In genomic region chr13:64278493-64278892, GRCh38 we compare ENCODE assay signal across 17 cellular contexts.
DNase-seq lines count a peak whose midpoint lies in the region; ATAC-seq, FAIRE-seq and TF ChIP-seq lines count a peak whose summit lies in the region.
"Had no signal": no experiment of that assay in that cellular context is flagged by ENCODE, and none has a peak within 500 bp of the region (broad histone marks: within the 10 kb centered on the region; RNA-seq: fewer than 3 reads in every experiment).

No MANE protein-coding gene starts in this region.

- POLR2A ChIA-PET in endothelial cell of umbilical vein (lab: Charles Lee), result no interaction called here

- H3K4me1 Mint-ChIP-seq in natural killer cell treated with Interleukin-12 subunit alpha and Interleukin-12 subunit beta and Interleukin-15 and Interleukin-18, amount 100 ng/mL, for 72 hours (ENCODE audit: low read depth in 2 of 2), result no peaks in the 10 kb centered on the region
- H3K4me1 Mint-ChIP-seq: CD14-positive monocyte had no signal

- H2AFZ ChIP-seq in endothelial cell of umbilical vein (ENCODE audit: low read depth, low read length), result no peak overlapping the region

- no peaks in the 10 kb centered on the region for H4K20me1 ChIP-seq in endothelial cell of umbilical vein (replicated peaks; ENCODE audit: control insufficient read depth, extremely low read depth, insufficient read depth, low read length)

- peaks cover 4% of the 10 kb centered on the region for H3K9me3 Mint-ChIP-seq in natural killer cell treated with Interleukin-12 subunit alpha and Interleukin-12 subunit beta and Interleukin-15 and Interleukin-18, amount 100 ng/mL, for 72 hours

- H3K36me3 ChIP-seq in endothelial cell of umbilical vein (ENCODE audit: control insufficient read depth in 2 of 2, extremely low read depth in 1 of 2, insufficient read depth in 2 of 2, low read length in 2 of 2), result no peaks in the 10 kb centered on the region
- H3K36me3 ChIP-seq in effector memory CD4-positive, alpha-beta T cell (ENCODE audit: control insufficient read depth, insufficient read depth, low read length), result no peaks in the 10 kb centered on the region
- H3K36me3 ChIP-seq: cardiac muscle cell had no signal

- intact Hi-C loops in endothelial cell of umbilical vein (cut with micrococcal nuclease), result loop anchor here (2.0 kb wide), 1 partner anchor 44 kb away; no protein-coding TSS in a partner anchor

- no peak for ATAC-seq in natural killer cell treated with Interleukin-12 subunit alpha and Interleukin-12 subunit beta and Interleukin-15 and Interleukin-18, amount 100 ng/mL, for 72 hours
- ATAC-seq: activated CD8-positive, alpha-beta T cell treated with anti-CD3 and anti-CD28 coated beads for 36 hours; HCT116; mucosa of descending colon had no signal

- no peak overlapping the region for H3K4me3 ChIP-seq in endothelial cell of umbilical vein (replicated peaks in 1 of 3; ENCODE audit: insufficient read depth in 1 of 3, low read depth in 1 of 3, low read length in 3 of 3)
- H3K4me3 ChIP-seq in effector memory CD4-positive, alpha-beta T cell (ENCODE audit: insufficient read depth, low read depth, low read length, poor library complexity, severe bottlenecking), result no peak overlapping the region
- H3K4me3 ChIP-seq: cardiac muscle cell, mucosa of descending colon, testis had no signal

- no peak for TF ChIP-seq CTCF in endothelial cell of umbilical vein (IDR thresholded peaks at IDR 0.05; ENCODE audit: extremely low read depth in 1 of 2, insufficient read depth in 1 of 2, low read depth in 1 of 2, low read length in 2 of 2)

- H3K9ac ChIP-seq in endothelial cell of umbilical vein (replicated peaks; ENCODE audit: extremely low read depth, insufficient read depth, low read length), result no peak overlapping the region

- H3K36me3 Mint-ChIP-seq in natural killer cell treated with Interleukin-12 subunit alpha and Interleukin-12 subunit beta and Interleukin-15 and Interleukin-18, amount 100 ng/mL, for 72 hours, result no peaks in the 10 kb centered on the region
- H3K36me3 Mint-ChIP-seq: CD14-positive monocyte had no signal

- H3K27ac ChIP-seq in endothelial cell of umbilical vein (ENCODE audit: insufficient read depth, low read depth, low read length), result no peak overlapping the region
- no peak overlapping the region for H3K27ac ChIP-seq in effector memory CD4-positive, alpha-beta T cell (ENCODE audit: insufficient read depth, low read length, poor library complexity, severe bottlenecking)
- H3K27ac ChIP-seq: cardiac muscle cell, HL-60, testis had no signal

- peak; percentile 42 for FAIRE-seq in endothelial cell of umbilical vein (lab: Jason Lieb, UNC)

- H3K4me1 ChIP-seq in endothelial cell of umbilical vein (ENCODE audit: control insufficient read depth, extremely low read depth, insufficient read depth, low read length), result no peaks in the 10 kb centered on the region
- no peaks in the 10 kb centered on the region for H3K4me1 ChIP-seq in effector memory CD4-positive, alpha-beta T cell (ENCODE audit: control insufficient read depth, insufficient read depth, low read length, poor library complexity, severe bottlenecking)
- H3K4me1 ChIP-seq: testis had no signal

- H3K4me2 ChIP-seq in endothelial cell of umbilical vein (ENCODE audit: insufficient read depth, low read length), result no peak overlapping the region

- H3K79me2 ChIP-seq in endothelial cell of umbilical vein (ENCODE audit: control insufficient read depth, insufficient read depth, low read length), result no peaks in the 10 kb centered on the region

- H3K9me1 ChIP-seq in endothelial cell of umbilical vein (replicated peaks; ENCODE audit: control insufficient read depth, extremely low read depth, insufficient read depth, low read length), result no peaks in the 10 kb centered on the region

- peak; percentile 42 for DNase-seq in GM03348 (ENCODE audit: low spot score)
- peak; percentile 59 for DNase-seq in RPMI7951 (ENCODE audit: low read depth)
- DNase-seq in endothelial cell of umbilical vein (ENCODE audit: low read depth, low spot score), result peak; percentile 67
- DNase-seq in renal cortical epithelial cell (ENCODE audit: low read depth), result peak; percentile 2
- DNase-seq in mesenteric fat pad (ENCODE audit: low spot score), result no peak
- no peak for DNase-seq in effector memory CD4-positive, alpha-beta T cell
- no peak for DNase-seq in natural killer cell treated with Interleukin-12 subunit alpha and Interleukin-12 subunit beta and Interleukin-15 and Interleukin-18, amount 100 ng/mL, for 72 hours (ENCODE audit: low spot score)
- DNase-seq in NCI-H345 treated with DMSO at 0.1 percent for 48 hours (lab: John Stamatoyannopoulos, UW; ENCODE audit: unreplicated experiment), result no peak
- DNase-seq: activated CD8-positive, alpha-beta T cell treated with anti-CD3 and anti-CD28 coated beads for 36 hours; DMS79; mucosa of descending colon; NCI-H2081 treated with DMSO at 0.1 percent for 48 hours; testis had no signal

- no peaks in the 10 kb centered on the region for H3K27me3 Mint-ChIP-seq in natural killer cell treated with Interleukin-12 subunit alpha and Interleukin-12 subunit beta and Interleukin-15 and Interleukin-18, amount 100 ng/mL, for 72 hours
- H3K27me3 Mint-ChIP-seq: activated CD8-positive, alpha-beta T cell treated with anti-CD3 and anti-CD28 coated beads for 36 hours had no signal

- dilution Hi-C loops in endothelial cell of umbilical vein (cut with MboI; ENCODE audit: extremely low pct_ligation_motif_present, low sequenced_read_pairs), result no loop called here

- H3K27me3 ChIP-seq in endothelial cell of umbilical vein (ENCODE audit: control insufficient read depth in 2 of 2, insufficient read depth in 2 of 2, low read length in 2 of 2), result no peaks in the 10 kb centered on the region
- H3K27me3 ChIP-seq in effector memory CD4-positive, alpha-beta T cell (replicated peaks; ENCODE audit: control insufficient read depth, insufficient read depth, low read length, poor library complexity, severe bottlenecking), result no peaks in the 10 kb centered on the region
- H3K27me3 ChIP-seq: cardiac muscle cell, testis had no signal

- H3K27ac Mint-ChIP-seq in natural killer cell treated with Interleukin-12 subunit alpha and Interleukin-12 subunit beta and Interleukin-15 and Interleukin-18, amount 100 ng/mL, for 72 hours, result no peak overlapping the region
- H3K27ac Mint-ChIP-seq: activated CD8-positive, alpha-beta T cell treated with anti-CD3 and anti-CD28 coated beads for 36 hours; CD14-positive monocyte had no signal

- no peak for TF ChIP-seq POLR2A in endothelial cell of umbilical vein (IDR thresholded peaks at IDR 0.05; ENCODE audit: low read depth, low read length)

- no peak overlapping the region for H3K4me3 Mint-ChIP-seq in natural killer cell treated with Interleukin-12 subunit alpha and Interleukin-12 subunit beta and Interleukin-15 and Interleukin-18, amount 100 ng/mL, for 72 hours
- H3K4me3 Mint-ChIP-seq: activated CD8-positive, alpha-beta T cell treated with anti-CD3 and anti-CD28 coated beads for 36 hours; CD14-positive monocyte had no signal

- CTCF ChIA-PET in endothelial cell of umbilical vein (lab: Charles Lee), result interaction anchor here (1.2 kb wide), 1 partner anchor 37 kb away, joined by 3 read pairs; no protein-coding TSS in a partner anchor

- no TSS peak for BruUV-seq in endothelial cell of umbilical vein (replicated peaks; lab: Mats Ljungman, UMichigan)

- no peaks in the 10 kb centered on the region for H3K9me3 ChIP-seq in endothelial cell of umbilical vein (replicated peaks; ENCODE audit: control insufficient read depth, insufficient read depth, low read length)
- no peaks in the 10 kb centered on the region for H3K9me3 ChIP-seq in effector memory CD4-positive, alpha-beta T cell (ENCODE audit: control insufficient read depth, low read length)
- H3K9me3 ChIP-seq: testis had no signal

TF ChIP-seq in endothelial cell of umbilical vein, 7 proteins besides CTCF, POLR2A, EP300 and RAD21:
- TF ChIP-seq POLR2AphosphoS5 (IDR thresholded peaks at IDR 0.05; ENCODE audit: insufficient read depth, low read depth, low read length) (no peak), FOS (IDR thresholded peaks at IDR 0.05; ENCODE audit: borderline replicate concordance, insufficient read depth, low read length) (peak; percentile 78), GATA2 (IDR thresholded peaks at IDR 0.05; ENCODE audit: insufficient read depth, insufficient read length, low read depth, low read length) (peak; percentile 75), JUN (IDR thresholded peaks at IDR 0.05; ENCODE audit: borderline replicate concordance, insufficient read depth, insufficient read length, low read depth) (peak; percentile 64)

Comparison
In these comparisons a context has a peak if more than half of its experiments do, and no peak if none do; other contexts are left out.
1. DNase-seq: peak in GM03348 (single experiment), RPMI7951 (single experiment), endothelial cell of umbilical vein (single experiment) and renal cortical epithelial cell (single experiment); none in mesenteric fat pad (single experiment), effector memory CD4-positive, alpha-beta T cell (0 of 3), natural killer cell treated with Interleukin-12 subunit alpha and Interleukin-12 subunit beta and Interleukin-15 and Interleukin-18, amount 100 ng/mL, for 72 hours (single experiment) and NCI-H345 treated with DMSO at 0.1 percent for 48 hours (single experiment).